ENCODE assay signal across 12 cellular contexts in the genomic region with DNA sequence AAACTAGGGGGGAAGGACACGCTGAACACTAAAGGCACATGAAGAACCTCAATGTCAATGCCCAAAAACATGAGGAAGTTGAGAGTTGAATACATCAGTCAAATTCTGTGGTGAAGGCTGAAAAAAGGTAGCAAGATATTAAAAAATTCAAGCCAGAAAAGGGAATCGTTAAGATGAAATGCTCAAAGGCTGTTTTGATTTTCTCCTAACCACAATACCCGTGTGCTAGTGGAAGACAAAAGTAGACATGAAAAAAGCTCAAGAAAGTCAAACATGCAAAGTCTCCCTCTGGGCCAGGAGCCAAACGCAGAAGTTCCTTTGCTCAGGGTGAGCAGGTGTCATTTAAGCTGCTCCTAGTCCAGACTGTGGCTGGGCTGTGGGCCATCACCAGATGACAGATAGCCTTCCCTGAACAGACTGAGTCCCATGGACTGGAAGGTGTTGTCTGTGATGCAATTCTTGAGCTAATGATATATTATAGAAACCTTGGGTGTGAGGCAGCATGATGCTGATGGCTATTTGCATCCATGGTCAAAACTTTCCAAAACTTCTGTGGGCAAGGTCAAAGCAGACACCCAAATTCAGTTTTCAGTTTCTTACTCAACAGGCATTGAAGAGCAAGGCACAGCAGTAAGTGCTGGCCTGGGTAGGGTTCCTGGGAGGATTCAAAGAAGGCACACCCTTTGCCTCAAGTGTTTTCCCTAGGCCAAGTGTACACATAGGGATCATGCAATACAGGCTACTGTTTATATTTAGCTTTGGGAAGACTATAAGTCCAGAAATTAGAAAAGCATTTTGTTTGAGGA.
DNase-seq lines count a peak whose midpoint lies in the region; ATAC-seq, FAIRE-seq and TF ChIP-seq lines count a peak whose summit lies in the region.
"Had no signal": no experiment of that assay in that cellular context is flagged by ENCODE, and none has a peak within 500 bp of the region (broad histone marks: within the 10 kb centered on the region; RNA-seq: fewer than 3 reads in every experiment).

No MANE protein-coding gene starts in this region.

- peak; percentile 62 for FAIRE-seq in GM18507 (lab: Jason Lieb, UNC)

- no peak for TF ChIP-seq CTCF in prostate gland (IDR thresholded peaks at IDR 0.05)

- intact Hi-C loops in prostate gland (cut with DNase I), result no loop called here

- 65% methylated on average over 4 of the region's 4 CpGs for WGBS in prostate gland

- H3K27me3 ChIP-seq in prostate gland (replicated peaks; ENCODE audit: insufficient read depth), result no peaks in the 10 kb centered on the region

- no peak for TF ChIP-seq POLR2A in prostate gland (IDR thresholded peaks at IDR 0.05)

- DNase-seq in GM18507 (ENCODE audit: extremely low spot score, insufficient read length, low read depth) (no peak), cerebellum (ENCODE audit: low spot score) (peak; percentile 38), CD1c-positive myeloid dendritic cell (ENCODE audit: extremely low spot score) (no peak), ACHN (no peak), A172 (ENCODE audit: low spot score) (no peak), prostate gland (ENCODE audit: low spot score) (no peak)
- DNase-seq: activated CD8-positive, alpha-beta T cell treated with anti-CD3 and anti-CD28 coated beads for 36 hours; amygdala; NCI-H187; SHP77 treated with DMSO at 0.1 percent for 48 hours had no signal

- peak; percentile 93 for ATAC-seq in GM21515 (IDR thresholded peaks at IDR 0.05; ENCODE audit: unreplicated experiment)
- ATAC-seq in HG03135 (IDR thresholded peaks at IDR 0.05; ENCODE audit: unreplicated experiment), result peak; percentile 78
- ATAC-seq: activated CD8-positive, alpha-beta T cell treated with anti-CD3 and anti-CD28 coated beads for 36 hours had no signal

- no peaks in the 10 kb centered on the region for H3K4me1 ChIP-seq in prostate gland (replicated peaks)

- in situ Hi-C loops in ACHN (cut with HindIII; ENCODE audit: low pct_ligation_motif_present, low pct_unique_long_range_greater_than_20kb, low sequenced_read_pairs), result no loop called here

- no peaks in the 10 kb centered on the region for H3K9me3 ChIP-seq in prostate gland

- H3K27ac ChIP-seq in prostate gland, result no peak overlapping the region

- no peak overlapping the region for H3K4me3 ChIP-seq in prostate gland

- no peaks in the 10 kb centered on the region for H3K36me3 ChIP-seq in prostate gland
